20 cellular contexts compared by ENCODE assay signal in genomic region chr21:28674807-28675206, GRCh38.
A peak's percentile ranks its signal among the peaks of the same experiment; 100 is the strongest.
DNase-seq lines count a peak whose midpoint lies in the region; ATAC-seq and TF ChIP-seq lines count a peak whose summit lies in the region.
"Had no signal": no experiment of that assay in that cellular context is flagged by ENCODE, and none has a peak within 500 bp of the region (broad histone marks: within the 10 kb centered on the region; RNA-seq: fewer than 3 reads in every experiment).

No MANE protein-coding gene starts in this region.

- H3K36me3 ChIP-seq in ACC112 (ENCODE audit: insufficient read depth, low read length) (no peaks in the 10 kb centered on the region), mammary epithelial cell (ENCODE audit: insufficient read depth, low read length) (no peaks in the 10 kb centered on the region), osteoblast (ENCODE audit: insufficient read depth, low read length) (no peaks in the 10 kb centered on the region)
- H3K36me3 ChIP-seq: Peyer's patch had no signal

- TF ChIP-seq CTCF in mammary epithelial cell (conservative IDR thresholded peaks at IDR 0.05 in 1 of 2, IDR thresholded peaks at IDR 0.05 in 1 of 2; ENCODE audit: extremely low read depth in 1 of 2, insufficient read depth in 1 of 2, low read depth in 1 of 2, low read length in 2 of 2) (no peak), fibroblast of mammary gland (conservative IDR thresholded peaks at IDR 0.05; ENCODE audit: control insufficient read depth, insufficient read depth, low read depth, low read length) (no peak), osteoblast (IDR thresholded peaks at IDR 0.05; ENCODE audit: extremely low read depth, low read depth, low read length) (no peak)

- no peak overlapping the region for H3K4me3 ChIP-seq in ACC112 (ENCODE audit: low read depth, low read length)
- no peak overlapping the region for H3K4me3 ChIP-seq in mammary epithelial cell (replicated peaks in 1 of 3; ENCODE audit: insufficient read depth in 1 of 3, low read depth in 2 of 3, low read length in 3 of 3)
- no peak overlapping the region for H3K4me3 ChIP-seq in fibroblast of mammary gland (ENCODE audit: control insufficient read depth, low read depth, low read length)
- no peak overlapping the region for H3K4me3 ChIP-seq in osteoblast (ENCODE audit: insufficient read depth, low read length)
- H3K4me3 ChIP-seq: A549, Peyer's patch had no signal

- CTCF ChIA-PET in mammary epithelial cell (lab: Charles Lee; ENCODE audit: low non-redundant PET): no interaction called here

- H4K20me1 ChIP-seq in mammary epithelial cell (ENCODE audit: insufficient read depth, low read length) (no peaks in the 10 kb centered on the region), osteoblast (ENCODE audit: insufficient read depth, low read length) (no peaks in the 10 kb centered on the region)

- H3K27ac Mint-ChIP-seq in stimulated activated naive CD8-positive, alpha-beta T cell treated with anti-CD3 and anti-CD28 coated beads, Interleukin-15, amount 100 ng/mL, for 72 hours: no peak overlapping the region

- H3K4me1 ChIP-seq in ACC112 (ENCODE audit: control insufficient read depth, insufficient read depth, low read length, unreplicated experiment) (peaks cover 21% of the 10 kb centered on the region), mammary epithelial cell (ENCODE audit: insufficient read depth, low read length) (peaks cover 12% of the 10 kb centered on the region), osteoblast (ENCODE audit: insufficient read depth, low read length) (peaks cover 7% of the 10 kb centered on the region)
- H3K4me1 ChIP-seq: A549, Peyer's patch had no signal

- H2AFZ ChIP-seq in ACC112 (ENCODE audit: low read length, unreplicated experiment): peak overlapping the region; percentile 17
- H2AFZ ChIP-seq in mammary epithelial cell (ENCODE audit: low read depth, low read length): peak overlapping the region; percentile 4
- H2AFZ ChIP-seq in osteoblast (ENCODE audit: low read length): no peak overlapping the region

- H3K9me3 ChIP-seq in mammary epithelial cell (replicated peaks; ENCODE audit: insufficient read depth, low read length) (no peaks in the 10 kb centered on the region), osteoblast (ENCODE audit: low read depth, low read length) (no peaks in the 10 kb centered on the region)
- H3K9me3 ChIP-seq: A549, Peyer's patch had no signal

- WGBS in mammary epithelial cell (ENCODE audit: low coverage, missing lambda C conversion rate): 66% methylated on average over 2 of the region's 2 CpGs

- ATAC-seq in stimulated activated naive CD8-positive, alpha-beta T cell treated with anti-CD3 and anti-CD28 coated beads, Interleukin-15, amount 100 ng/mL, for 72 hours: no peak
- ATAC-seq: A549 had no signal

- H3K27me3 Mint-ChIP-seq in stimulated activated naive CD8-positive, alpha-beta T cell treated with anti-CD3 and anti-CD28 coated beads, Interleukin-15, amount 100 ng/mL, for 72 hours: no peaks in the 10 kb centered on the region

- H3K4me2 ChIP-seq in mammary epithelial cell (ENCODE audit: insufficient read depth, low read depth, low read length): no peak overlapping the region
- no peak overlapping the region for H3K4me2 ChIP-seq in osteoblast (ENCODE audit: insufficient read depth, low read length)
- H3K4me2 ChIP-seq: A549, KMS-11 had no signal

- H3K4me3 Mint-ChIP-seq in stimulated activated naive CD8-positive, alpha-beta T cell treated with anti-CD3 and anti-CD28 coated beads, Interleukin-15, amount 100 ng/mL, for 72 hours: no peak overlapping the region

- no peak for DNase-seq in mammary epithelial cell
- peak; percentile 30 for DNase-seq in fibroblast of mammary gland (ENCODE audit: low read depth)
- DNase-seq in osteoblast (ENCODE audit: insufficient read length, low spot score, missing footprints): peak; percentile 25
- no peak for DNase-seq in NCI-H446 (lab: John Stamatoyannopoulos, UW)
- DNase-seq in stimulated activated naive CD8-positive, alpha-beta T cell treated with anti-CD3 and anti-CD28 coated beads, Interleukin-15, amount 100 ng/mL, for 72 hours: no peak
- DNase-seq in DMS53 treated with DMSO at 0.1 percent for 48 hours (lab: John Stamatoyannopoulos, UW; ENCODE audit: unreplicated experiment): no peak
- DNase-seq in KG1 (lab: John Stamatoyannopoulos, UW): no peak
- DNase-seq: DMS 273 treated with DMSO at 0.1 percent for 48 hours, GF-D8, GOT3, NCI-H1092, NCI-H146, NCI-H2081 treated with DMSO at 0.1 percent for 48 hours, NCI-H524, Peyer's patch, SHP77 treated with DMSO at 0.1 percent for 48 hours had no signal

- H3K79me2 ChIP-seq in ACC112 (ENCODE audit: control insufficient read depth, insufficient read depth, low read length, unreplicated experiment) (no peaks in the 10 kb centered on the region), mammary epithelial cell (ENCODE audit: insufficient read depth, low read length) (no peaks in the 10 kb centered on the region), osteoblast (ENCODE audit: insufficient read depth, low read length) (no peaks in the 10 kb centered on the region)

- no TSS peak for BruUV-seq in mammary epithelial cell (replicated peaks; lab: Mats Ljungman, UMichigan)

- H3K4me1 Mint-ChIP-seq in stimulated activated naive CD8-positive, alpha-beta T cell treated with anti-CD3 and anti-CD28 coated beads, Interleukin-15, amount 100 ng/mL, for 72 hours: no peaks in the 10 kb centered on the region

- H3K27me3 ChIP-seq in ACC112 (ENCODE audit: insufficient read depth, low read length) (no peaks in the 10 kb centered on the region), mammary epithelial cell (ENCODE audit: insufficient read depth, low read length) (no peaks in the 10 kb centered on the region), osteoblast (ENCODE audit: insufficient read depth, low read length) (no peaks in the 10 kb centered on the region)
- H3K27me3 ChIP-seq: Peyer's patch had no signal

- dilution Hi-C loops in mammary epithelial cell (cut with HindIII; ENCODE audit: low sequenced_read_pairs): no loop called here

- peak overlapping the region; percentile 70 for H3K27ac ChIP-seq in ACC112 (ENCODE audit: low read depth, low read length)
- H3K27ac ChIP-seq in mammary epithelial cell (ENCODE audit: insufficient read depth, low read depth, low read length): peak overlapping the region; percentile 42
- no peak overlapping the region for H3K27ac ChIP-seq in osteoblast (ENCODE audit: low read depth, low read length)
- H3K27ac ChIP-seq: A549, C4-2B, KMS-11, Peyer's patch had no signal

- in situ Hi-C loops in mammary epithelial cell (cut with MboI; ENCODE audit: low sequenced_read_pairs in 2 of 2): no loop called here

- no peak overlapping the region for H3K9ac ChIP-seq in mammary epithelial cell (ENCODE audit: insufficient read depth, low read length)
- H3K9ac ChIP-seq: KMS-11 had no signal

- peaks cover 0 to 21% of the 10 kb centered on the region in 2 donors for H3K9me3 Mint-ChIP-seq in stimulated activated naive CD8-positive, alpha-beta T cell treated with anti-CD3 and anti-CD28 coated beads, Interleukin-15, amount 100 ng/mL, for 72 hours

- intact Hi-C loops in mammary epithelial cell (cut with micrococcal nuclease): loop anchor here (1.0 kb wide), 1 partner anchor 24 kb away; no protein-coding TSS in a partner anchor

Comparison
In these comparisons a context has a peak if more than half of its experiments do, and no peak if none do; other contexts are left out.
1. DNase-seq: peak in fibroblast of mammary gland (single experiment) and osteoblast (single experiment); none in mammary epithelial cell (single experiment), NCI-H446 (0 of 2), stimulated activated naive CD8-positive, alpha-beta T cell treated with anti-CD3 and anti-CD28 coated beads, Interleukin-15, amount 100 ng/mL, for 72 hours (0 of 2), DMS53 treated with DMSO at 0.1 percent for 48 hours (single experiment) and KG1 (single experiment).